24 cellular contexts compared by ENCODE assay signal in genomic region chr11:69004411-69005182, GRCh38. TPM values are rescaled to one million over a fixed set of nuclear protein-coding genes. Genes with fewer than 3 reads are reported as not detected.
A peak's percentile ranks its signal among the peaks of the same experiment; 100 is the strongest.
DNase-seq lines count a peak whose midpoint lies in the region; ATAC-seq, FAIRE-seq and TF ChIP-seq lines count a peak whose summit lies in the region.
"Had no signal": no experiment of that assay in that cellular context is flagged by ENCODE, and none has a peak within 500 bp of the region (broad histone marks: within the 10 kb centered on the region; RNA-seq: fewer than 3 reads in every experiment).

No MANE protein-coding gene starts in this region.

- no peak overlapping the region for H3K4me3 Mint-ChIP-seq in mesothelial cell of epicardium
- H3K4me3 Mint-ChIP-seq: brain had no signal

- no peaks in the 10 kb centered on the region for H4K20me1 ChIP-seq in GM12878 (ENCODE audit: control insufficient read depth, insufficient read depth)

- H3K36me3 ChIP-seq in H7 (replicated peaks; ENCODE audit: control insufficient read depth, insufficient read depth, low read length) (no peaks in the 10 kb centered on the region), GM12878 (ENCODE audit: control insufficient read depth in 2 of 2, insufficient read depth in 2 of 2, low read length in 1 of 2) (no peaks in the 10 kb centered on the region), thoracic aorta (peaks cover 55% of the 10 kb centered on the region)

- no peak overlapping the region for H3K27ac Mint-ChIP-seq in mesothelial cell of epicardium
- H3K27ac Mint-ChIP-seq: brain had no signal

- H3K4me3 ChIP-seq in H7 (ENCODE audit: insufficient read depth, low read depth, low read length) (no peak overlapping the region), GM12878 (no peak overlapping the region), thoracic aorta (no peak overlapping the region)

- no peaks in the 10 kb centered on the region for H3K9me3 Mint-ChIP-seq in mesothelial cell of epicardium
- H3K9me3 Mint-ChIP-seq: brain had no signal

- no peak for TF ChIP-seq EP300 in GM12878 (IDR thresholded peaks at IDR 0.05; ENCODE audit: borderline replicate concordance in 1 of 2, control insufficient read depth in 1 of 2, low read depth in 2 of 2, low read length in 2 of 2)

- no TSS peak for BruUV-seq in GM12878 (replicated peaks; lab: Mats Ljungman, UMichigan)

- ATAC-seq in GM12878 = peak; percentile 59
- no peak for ATAC-seq in thoracic aorta (ENCODE audit: insufficient number of reproducible peaks, low FRiP score, low read depth)
- ATAC-seq in GM21825 (IDR thresholded peaks at IDR 0.05; ENCODE audit: unreplicated experiment) = no peak
- ATAC-seq: esophagus mucosa, HCT116 had no signal

- intact Hi-C loops in GM12878 (cut with micrococcal nuclease; ENCODE audit: unreplicated experiment) = no loop called here

- CTCF ChIA-PET in GM12878 (lab: Yijun Ruan, JAX) = no interaction called here

- H3K36me3 Mint-ChIP-seq in mesothelial cell of epicardium = no peaks in the 10 kb centered on the region
- H3K36me3 Mint-ChIP-seq: brain had no signal

- no peak overlapping the region for H2AFZ ChIP-seq in GM12878 (ENCODE audit: control insufficient read depth, low read depth, low read length)

- no peak for TF ChIP-seq CTCF in GM12878 (IDR thresholded peaks at IDR 0.05 in 2 of 3, conservative IDR thresholded peaks at IDR 0.05 in 1 of 3; ENCODE audit: control insufficient read depth in 2 of 3, extremely low read depth in 1 of 3, insufficient read depth in 1 of 3, low read depth in 3 of 3, low read length in 3 of 3)
- TF ChIP-seq CTCF in thoracic aorta (IDR thresholded peaks at IDR 0.05) = no peak
- no peak for TF ChIP-seq CTCF in mesothelial cell of epicardium (IDR thresholded peaks at IDR 0.05; ENCODE audit: unreplicated experiment)

- H3K27me3 ChIP-seq in H7 (ENCODE audit: control insufficient read depth, insufficient read depth, low read length) (no peaks in the 10 kb centered on the region), GM12878 (replicated peaks in 1 of 2; ENCODE audit: control insufficient read depth in 2 of 2, insufficient read depth in 2 of 2, low read length in 1 of 2) (peaks cover 3 to 4% of the 10 kb centered on the region in 2 experiments; a peak in 3 of 4 replicates), thoracic aorta (replicated peaks; ENCODE audit: insufficient read depth) (no peaks in the 10 kb centered on the region)

- no peak for FAIRE-seq in GM12878 (lab: Jason Lieb, UNC)
- FAIRE-seq: frontal cortex had no signal

- RAD21 ChIA-PET in GM12878 (lab: Charles Lee; ENCODE audit: unreplicated experiment) = no interaction called here

- DNase-seq in H7 (peak; percentile 41), GM12878 (ENCODE audit: low read depth, low spot score) (no peak), mesenteric fat pad (ENCODE audit: low spot score) (peak; percentile 84), thoracic aorta (ENCODE audit: low spot score) (no peak), mesothelial cell of epicardium (ENCODE audit: low spot score in 2 of 2, unreplicated experiment in 2 of 2) (no peak), NOMO-1 (lab: John Stamatoyannopoulos, UW; ENCODE audit: unreplicated experiment in 2 of 2) (no peak)
- DNase-seq: activated CD4-positive, alpha-beta T cell treated with anti-CD3 and anti-CD28 coated beads, Interleukin-2, amount 50 U/mL, for 1 hour; effector CD8-positive, alpha-beta T cell; NCI-H1105 treated with DMSO at 0.1 percent for 48 hours; NCI-H2029 treated with DMSO at 0.1 percent for 48 hours; NCI-H2227 treated with DMSO at 0.1 percent for 48 hours; substantia nigra; SW 1271; T1000 had no signal

- H3K9me3 ChIP-seq in GM12878 (replicated peaks; ENCODE audit: control insufficient read depth, insufficient read depth, low read length) (no peaks in the 10 kb centered on the region), thoracic aorta (no peaks in the 10 kb centered on the region)

- H3K27ac ChIP-seq in GM12878 (ENCODE audit: control insufficient read depth, insufficient read depth) = no peak overlapping the region
- H3K27ac ChIP-seq in thoracic aorta = peak overlapping the region; percentile 86 to 93
- H3K27ac ChIP-seq: C4-2B had no signal

- no peaks in the 10 kb centered on the region for H3K27me3 Mint-ChIP-seq in mesothelial cell of epicardium (ENCODE audit: low read depth)

- H3K4me2 ChIP-seq in GM12878 (ENCODE audit: control insufficient read depth, insufficient read depth) = no peak overlapping the region

- 30% methylated on average over 12 of the region's 13 CpGs for WGBS in GM12878 (ENCODE audit: insufficient coverage, insufficient replicate concordance, low lambda C conversion rate, missing lambda C conversion rate)

- in situ Hi-C loops in GM12878 (cut with MboI) = no loop called here

- no peaks in the 10 kb centered on the region; the same call in 1 of the 2 replicates for H3K4me1 ChIP-seq in GM12878 (ENCODE audit: control insufficient read depth, insufficient read depth, low read length)
- peaks cover 50 to 88% of the 10 kb centered on the region in 2 donors for H3K4me1 ChIP-seq in thoracic aorta (ENCODE audit: control insufficient read depth in 1 of 2, low read depth in 2 of 2)

- TF ChIP-seq POLR2A in GM12878 (IDR thresholded peaks at IDR 0.05; ENCODE audit: low read depth, low read length) = no peak

- no peak overlapping the region for H3K9ac ChIP-seq in GM12878 (ENCODE audit: control insufficient read depth, insufficient read depth, low read length)

- H3K4me1 Mint-ChIP-seq in mesothelial cell of epicardium = peaks cover 30% of the 10 kb centered on the region

- H3K79me2 ChIP-seq in GM12878 (ENCODE audit: control insufficient read depth, insufficient read depth, low read length) = no peaks in the 10 kb centered on the region

- POLR2A ChIA-PET in GM12878 (lab: Charles Lee) = no interaction called here

- TF ChIP-seq RAD21 in GM12878 (IDR thresholded peaks at IDR 0.05; ENCODE audit: insufficient read depth, low read depth, low read length) = no peak

- SMC1A ChIA-PET in GM12878 (lab: Charles Lee; ENCODE audit: uncharacterized antibody, unreplicated experiment) = no interaction called here

RNA-seq across cellular contexts. Expression of gene MRGPRF, which starts 8.4 kb away (rescaled TPM):
- 6.5 and 7.6 TPM in 2 replicates for total RNA-seq in H7 (2014; rRNA removed; shearing (Covaris generic))
- total RNA-seq in GM12878 (2013; cell fraction: nucleolus; rRNA removed) = not detected in 2 replicates
- total RNA-seq in GM12878 (2014; rRNA removed) (not detected in 2 replicates), GM12878 (2014; rRNA removed; fragmentation: Illumina TruSeq; extraction: Trizol) (not detected in 2 replicates), GM12878 (2021) (not detected in 2 replicates), mesenteric fat pad (29.8 TPM), thoracic aorta (100 to 1,000 TPM in 1 of 2 donors, 10 to 100 TPM in 1; 67.5 to 171 TPM), mesothelial cell of epicardium (2.3 to 4.0 TPM (median 3.4 TPM) in 3 replicates)
- not detected for polyA plus RNA-seq in GM12878 (2011; ENCODE audit: low read depth)
- polyA plus RNA-seq in GM12878 (2011; rRNA removed) (not detected in 2 replicates), GM12878 (2014; fragmentation: Illumina TruSeq; extraction: Trizol) (not detected in 2 replicates), GM12878 (2014; fragmentation: Nextera tagmentation; extraction: Ambion mirVana) (not detected), GM12878 (2014; rRNA removed) (not detected in 2 replicates), GM12878 (2016; fragmentation: Nextera tagmentation; extraction: Ambion mirVana) (not detected)
- polyA plus RNA-seq in GM12878 (2011; cell fraction: cytosol; rRNA removed) = not detected in 2 replicates
- polyA plus RNA-seq in GM12878 (2011; cell fraction: nucleus; rRNA removed) = not detected in 2 replicates
- polyA plus RNA-seq in GM12878 (2012) = not detected in 2 replicates
- polyA minus RNA-seq in GM12878 (2011; rRNA and poly(A)+ RNA removed) = not detected in 2 replicates
- polyA minus RNA-seq in GM12878 (2011; cell fraction: cytosol; rRNA and poly(A)+ RNA removed) = not detected in 2 replicates
- polyA minus RNA-seq in GM12878 (2011; cell fraction: nucleus; rRNA and poly(A)+ RNA removed) = not detected in 2 replicates
- polyA plus RNA-seq: neural cell had no signal

RNA-seq across cellular contexts. Expression of gene MRGPRD, which starts 23.8 kb away (rescaled TPM):
- not detected in 2 replicates for total RNA-seq in H7 (2014; rRNA removed; shearing (Covaris generic))
- not detected in 2 replicates for total RNA-seq in GM12878 (2013; cell fraction: nucleolus; rRNA removed)
- total RNA-seq in GM12878 (2014; rRNA removed) (not detected in 2 replicates), GM12878 (2014; rRNA removed; fragmentation: Illumina TruSeq; extraction: Trizol) (not detected in 2 replicates), GM12878 (2021) (not detected in 2 replicates), mesenteric fat pad (not detected), thoracic aorta (1 to 10 TPM in 1 of 2 donors, not detected in 1; 5.0 TPM), mesothelial cell of epicardium (not detected in 3 replicates)
- not detected for polyA plus RNA-seq in GM12878 (2011; ENCODE audit: low read depth)
- polyA plus RNA-seq in GM12878 (2011; rRNA removed) (not detected in 2 replicates), GM12878 (2014; fragmentation: Illumina TruSeq; extraction: Trizol) (not detected in 2 replicates), GM12878 (2014; fragmentation: Nextera tagmentation; extraction: Ambion mirVana) (not detected), GM12878 (2014; rRNA removed) (not detected in 2 replicates), GM12878 (2016; fragmentation: Nextera tagmentation; extraction: Ambion mirVana) (not detected)
- polyA plus RNA-seq in GM12878 (2011; cell fraction: cytosol; rRNA removed) = not detected in 2 replicates
- polyA plus RNA-seq in GM12878 (2011; cell fraction: nucleus; rRNA removed) = not detected in 2 replicates
- polyA plus RNA-seq in GM12878 (2012) = not detected in 2 replicates
- polyA minus RNA-seq in GM12878 (2011; rRNA and poly(A)+ RNA removed) = not detected in 2 replicates
- not detected in 2 replicates for polyA minus RNA-seq in GM12878 (2011; cell fraction: cytosol; rRNA and poly(A)+ RNA removed)
- not detected in 2 replicates for polyA minus RNA-seq in GM12878 (2011; cell fraction: nucleus; rRNA and poly(A)+ RNA removed)
- total RNA-seq: esophagus mucosa, frontal cortex, liver, mononuclear cell, skeletal muscle tissue had no signal
- polyA plus RNA-seq: liver, neural cell had no signal

RNA-seq across cellular contexts. Expression of gene TPCN2, which starts 44.1 kb away (rescaled TPM):
- total RNA-seq in H7 (2014; rRNA removed; shearing (Covaris generic)) = 11.8 and 13.2 TPM in 2 replicates
- 108 and 127 TPM in 2 replicates for total RNA-seq in GM12878 (2013; cell fraction: nucleolus; rRNA removed)
- total RNA-seq in GM12878 (2014; rRNA removed) = 8.2 and 10.4 TPM in 2 replicates
- 5.7 and 6.5 TPM in 2 replicates for total RNA-seq in GM12878 (2014; rRNA removed; fragmentation: Illumina TruSeq; extraction: Trizol)
- 16.3 and 18.4 TPM in 2 replicates for total RNA-seq in GM12878 (2021)
- 6.3 TPM for polyA plus RNA-seq in GM12878 (2011; ENCODE audit: low read depth)
- polyA plus RNA-seq in GM12878 (2011; rRNA removed) = 11.9 and 18.3 TPM in 2 replicates
- polyA plus RNA-seq in GM12878 (2011; cell fraction: cytosol; rRNA removed) = 15.3 and 17.0 TPM in 2 replicates
- 127 and 138 TPM in 2 replicates for polyA plus RNA-seq in GM12878 (2011; cell fraction: nucleus; rRNA removed)
- 10.9 and 14.3 TPM in 2 replicates for polyA plus RNA-seq in GM12878 (2012)
- 6.2 and 8.3 TPM in 2 replicates for polyA plus RNA-seq in GM12878 (2014; fragmentation: Illumina TruSeq; extraction: Trizol)
- 1 to 10 TPM; 1.7 to 2.4 TPM for polyA plus RNA-seq in GM12878 (2014; fragmentation: Nextera tagmentation; extraction: Ambion mirVana)
- 13.5 and 16.2 TPM in 2 replicates for polyA plus RNA-seq in GM12878 (2014; rRNA removed)
- polyA plus RNA-seq in GM12878 (2016; fragmentation: Nextera tagmentation; extraction: Ambion mirVana) = 1 to 10 TPM; 7.9 to 8.5 TPM
- polyA minus RNA-seq in GM12878 (2011; rRNA and poly(A)+ RNA removed) = 13.0 and 19.8 TPM in 2 replicates
- 4.8 and 6.2 TPM in 2 replicates for polyA minus RNA-seq in GM12878 (2011; cell fraction: cytosol; rRNA and poly(A)+ RNA removed)
- polyA minus RNA-seq in GM12878 (2011; cell fraction: nucleus; rRNA and poly(A)+ RNA removed) = 30.7 and 43.1 TPM in 2 replicates
- total RNA-seq in mesenteric fat pad = 17.1 TPM
- 10 to 100 TPM; 34.7 to 38.0 TPM for total RNA-seq in thoracic aorta
- total RNA-seq in mesothelial cell of epicardium = 20.5 to 23.7 TPM (median 22.1 TPM) in 3 replicates

Comparison
In these comparisons a context has a peak if more than half of its experiments do, and no peak if none do; other contexts are left out.
1. DNase-seq: peak in H7 (single experiment) and mesenteric fat pad (single experiment); none in GM12878 (single experiment), thoracic aorta (single experiment), mesothelial cell of epicardium (0 of 2) and NOMO-1 (0 of 2).